In the genomic region with DNA sequence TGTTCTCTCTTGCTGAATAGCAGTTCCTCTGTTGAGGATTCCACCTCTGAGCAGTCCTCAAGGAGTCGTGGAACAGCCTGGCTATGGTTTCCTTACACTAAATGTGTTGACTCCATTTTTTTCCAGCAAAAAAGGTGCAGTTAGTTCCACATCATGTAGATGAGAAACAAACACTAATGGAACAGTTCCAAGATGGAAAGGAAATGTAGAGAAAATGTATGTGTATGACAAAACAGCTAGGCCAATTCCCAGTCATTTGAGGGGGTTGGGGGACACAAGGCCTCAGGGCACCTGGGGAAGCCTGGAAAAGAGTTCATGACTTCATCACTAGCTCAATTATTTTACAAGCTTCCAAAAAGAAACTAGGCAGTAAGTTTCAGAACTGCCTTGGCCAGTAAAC, we compare ENCODE assay signal across 1 cellular context.
TF ChIP-seq lines count a peak whose summit lies in the region.

No MANE protein-coding gene starts in this region.

TF ChIP-seq in HepG2, 621 proteins besides CTCF, POLR2A, EP300 and RAD21 (continued from another document):
- TF ChIP-seq, protein P1, sequence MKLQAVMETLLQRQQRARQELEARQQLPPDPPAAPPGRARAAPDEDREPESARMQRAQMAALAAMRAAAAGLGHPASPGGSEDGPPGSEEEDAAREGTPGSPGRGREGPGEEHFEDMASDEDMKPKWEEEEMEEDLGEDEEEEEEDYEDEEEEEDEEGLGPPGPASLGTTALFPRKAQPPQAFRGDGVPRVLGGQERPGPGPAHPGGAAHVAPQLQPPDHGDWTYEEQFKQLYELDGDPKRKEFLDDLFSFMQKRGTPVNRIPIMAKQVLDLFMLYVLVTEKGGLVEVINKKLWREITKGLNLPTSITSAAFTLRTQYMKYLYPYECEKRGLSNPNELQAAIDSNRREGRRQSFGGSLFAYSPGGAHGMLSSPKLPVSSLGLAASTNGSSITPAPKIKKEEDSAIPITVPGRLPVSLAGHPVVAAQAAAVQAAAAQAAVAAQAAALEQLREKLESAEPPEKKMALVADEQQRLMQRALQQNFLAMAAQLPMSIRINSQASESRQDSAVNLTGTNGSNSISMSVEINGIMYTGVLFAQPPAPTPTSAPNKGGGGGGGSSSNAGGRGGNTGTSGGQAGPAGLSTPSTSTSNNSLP (IDR thresholded peaks at IDR 0.05; ENCODE audit: low read depth, low read length): no peak
- no peak for TF ChIP-seq THRA (CRISPR knock-in tag; IDR thresholded peaks at IDR 0.05; ENCODE audit: borderline replicate concordance)
- TF ChIP-seq FOXP1 (IDR thresholded peaks at IDR 0.05): no peak
- TF ChIP-seq FOXP1 (CRISPR knock-in tag; IDR thresholded peaks at IDR 0.05): no peak
- no peak for TF ChIP-seq ZBTB43 (CRISPR knock-in tag; conservative IDR thresholded peaks at IDR 0.05)
- TF ChIP-seq GLMP (CRISPR knock-in tag; IDR thresholded peaks at IDR 0.05; ENCODE audit: borderline replicate concordance): no peak
- TF ChIP-seq PCBP2 (optimal IDR thresholded peaks at IDR 0.05; ENCODE audit: low read depth, low read length, poor library complexity, severe bottlenecking): no peak
- TF ChIP-seq ZBTB40 (IDR thresholded peaks at IDR 0.05): no peak
- TF ChIP-seq ZBTB40 (CRISPR knock-in tag; IDR thresholded peaks at IDR 0.05): no peak
- TF ChIP-seq RBM39 (IDR thresholded peaks at IDR 0.05; ENCODE audit: low read depth, low read length, poor library complexity, severe bottlenecking): no peak
- no peak for TF ChIP-seq CHCHD3 (CRISPR knock-in tag; IDR thresholded peaks at IDR 0.05)
- TF ChIP-seq HNRNPK (IDR thresholded peaks at IDR 0.05; ENCODE audit: low read depth, low read length, poor library complexity, severe bottlenecking): no peak
- TF ChIP-seq, protein P2, sequence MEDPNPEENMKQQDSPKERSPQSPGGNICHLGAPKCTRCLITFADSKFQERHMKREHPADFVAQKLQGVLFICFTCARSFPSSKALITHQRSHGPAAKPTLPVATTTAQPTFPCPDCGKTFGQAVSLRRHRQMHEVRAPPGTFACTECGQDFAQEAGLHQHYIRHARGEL (CRISPR knock-in tag; IDR thresholded peaks at IDR 0.05): no peak
